Comparison of ENCODE assay signal across 20 cellular contexts in genomic region chr11:106286881-106287504, GRCh38.
DNase-seq lines count a peak whose midpoint lies in the region; ATAC-seq, FAIRE-seq and TF ChIP-seq lines count a peak whose summit lies in the region.
"Had no signal": no experiment of that assay in that cellular context is flagged by ENCODE, and none has a peak within 500 bp of the region (broad histone marks: within the 10 kb centered on the region; RNA-seq: fewer than 3 reads in every experiment).

No MANE protein-coding gene starts in this region.

- H3K4me1 ChIP-seq in DND-41 (ENCODE audit: insufficient read depth, low read length) (no peaks in the 10 kb centered on the region), endodermal cell (ENCODE audit: control insufficient read depth, insufficient read depth, low read length) (peaks cover 5% of the 10 kb centered on the region), kidney (ENCODE audit: control insufficient read depth in 1 of 2, insufficient read depth in 1 of 2, low read depth in 1 of 2, low read length in 2 of 2) (no peaks in the 10 kb centered on the region)
- H3K4me1 ChIP-seq: A549 had no signal

- H3K4me3 Mint-ChIP-seq in endodermal cell (no peak overlapping the region), nephron progenitor cell (no peak overlapping the region)
- H3K4me3 Mint-ChIP-seq: CD14-positive monocyte, HFFc6 had no signal

- H3K27ac Mint-ChIP-seq in endodermal cell: no peak overlapping the region
- peak overlapping the region; percentile 59 for H3K27ac Mint-ChIP-seq in nephron progenitor cell
- H3K27ac Mint-ChIP-seq: CD14-positive monocyte, HFFc6 had no signal

- H3K4me3 ChIP-seq in DND-41 (ENCODE audit: low read depth in 1 of 2, low read length in 2 of 2): no peak overlapping the region
- H3K4me3 ChIP-seq in endodermal cell (ENCODE audit: low read length): no peak overlapping the region
- no peak overlapping the region for H3K4me3 ChIP-seq in kidney (ENCODE audit: low read length in 2 of 2)
- H3K4me3 ChIP-seq: A549, MG63, SK-N-MC had no signal

- no peaks in the 10 kb centered on the region for H3K9me3 Mint-ChIP-seq in endodermal cell
- no peaks in the 10 kb centered on the region for H3K9me3 Mint-ChIP-seq in nephron progenitor cell
- H3K9me3 Mint-ChIP-seq: HFFc6 had no signal

- H3K36me3 ChIP-seq in DND-41 (ENCODE audit: insufficient read depth, low read length) (no peaks in the 10 kb centered on the region), endodermal cell (ENCODE audit: control insufficient read depth, insufficient read depth, low read length) (no peaks in the 10 kb centered on the region), kidney (ENCODE audit: control insufficient read depth in 1 of 2, insufficient read depth in 2 of 2, low read length in 2 of 2) (no peaks in the 10 kb centered on the region)
- H3K36me3 ChIP-seq: MG63 had no signal

- no peak for ATAC-seq in DND-41 (ENCODE audit: insufficient read depth, low read depth)
- no peak for ATAC-seq in stimulated activated naive CD8-positive, alpha-beta T cell treated with anti-CD3 and anti-CD28 coated beads, Interleukin-15, Interleukin-2, amounts not matched to agents 100 U/mL and 50 U/mL, for 24 hours
- ATAC-seq: A549, PC-3 had no signal

- no peaks in the 10 kb centered on the region for H3K36me3 Mint-ChIP-seq in endodermal cell (ENCODE audit: low read depth)
- H3K36me3 Mint-ChIP-seq in nephron progenitor cell (ENCODE audit: low read depth): no peaks in the 10 kb centered on the region
- H3K36me3 Mint-ChIP-seq: CD14-positive monocyte had no signal

- no peaks in the 10 kb centered on the region for H4K20me1 ChIP-seq in DND-41 (ENCODE audit: insufficient read depth, low read length)

- 61 to 77% methylated on average over 2 to 3 of the region's 3 CpGs for WGBS in endodermal cell (ENCODE audit: insufficient coverage in 1 of 2, insufficient read length in 1 of 2), 2 experiments

- FAIRE-seq in kidney (lab: Jason Lieb, UNC): no peak
- FAIRE-seq: A549, G401.6 had no signal

- H3K27me3 ChIP-seq in DND-41 (ENCODE audit: insufficient read depth, low read length, poor library complexity): no peaks in the 10 kb centered on the region
- peaks cover 7% of the 10 kb centered on the region for H3K27me3 ChIP-seq in endodermal cell (ENCODE audit: control insufficient read depth, insufficient read depth, low read length, poor library complexity, severe bottlenecking)
- H3K27me3 ChIP-seq: MG63 had no signal

- 0 out of 2 replicates have a peak overlapping the region, but pooled peaks have one; percentile 3 for H2AFZ ChIP-seq in DND-41 (ENCODE audit: low read depth, low read length)

- H3K9me3 ChIP-seq in DND-41 (ENCODE audit: insufficient read depth, low read length, severe bottlenecking) (peaks cover 2% of the 10 kb centered on the region), endodermal cell (ENCODE audit: control insufficient read depth, low read length) (no peaks in the 10 kb centered on the region), kidney (ENCODE audit: control insufficient read depth in 1 of 2, low read length in 2 of 2) (no peaks in the 10 kb centered on the region)
- H3K9me3 ChIP-seq: A549, MG63 had no signal

- no peak for DNase-seq in DND-41
- DNase-seq in NCI-H82 (lab: John Stamatoyannopoulos, UW): peak; percentile 96
- peak; percentile 73 for DNase-seq in endodermal cell
- no peak for DNase-seq in nephron progenitor cell
- DNase-seq in NCI-H2107 (lab: John Stamatoyannopoulos, UW): no peak
- no peak for DNase-seq in GF-D8 (lab: John Stamatoyannopoulos, UW)
- no peak for DNase-seq in stimulated activated naive CD8-positive, alpha-beta T cell treated with anti-CD3 and anti-CD28 coated beads, Interleukin-15, Interleukin-2, amounts not matched to agents 100 U/mL and 50 U/mL, for 24 hours
- no peak for DNase-seq in kidney
- DNase-seq: COR-L47, HFFc6, MG63, NCI-H1105, NCI-H187 treated with DMSO at 0.1 percent for 48 hours, NCI-H526, PC-3 had no signal

- no peak for TF ChIP-seq CTCF in DND-41 (IDR thresholded peaks at IDR 0.05; ENCODE audit: borderline replicate concordance, extremely low read depth, low read length, poor library complexity, severe bottlenecking)
- TF ChIP-seq CTCF in endodermal cell (conservative IDR thresholded peaks at IDR 0.05): no peak
- no peak for TF ChIP-seq CTCF in nephron progenitor cell (IDR thresholded peaks at IDR 0.05)
- no peak for TF ChIP-seq CTCF in kidney (IDR thresholded peaks at IDR 0.05; ENCODE audit: borderline replicate concordance, extremely low read depth, insufficient read depth)

- H3K4me1 Mint-ChIP-seq in endodermal cell (peaks cover 24% of the 10 kb centered on the region), nephron progenitor cell (peaks cover 27% of the 10 kb centered on the region)
- H3K4me1 Mint-ChIP-seq: CD14-positive monocyte had no signal

- no peak overlapping the region for H3K27ac ChIP-seq in DND-41 (ENCODE audit: low read length)
- H3K27ac ChIP-seq in endodermal cell (ENCODE audit: low read depth, low read length): no peak overlapping the region
- no peak overlapping the region for H3K27ac ChIP-seq in kidney (ENCODE audit: low read depth in 2 of 2, low read length in 2 of 2)
- H3K27ac ChIP-seq: A549, KMS-11, SK-N-MC had no signal

- no peak overlapping the region for H3K9ac ChIP-seq in DND-41 (ENCODE audit: low read depth, low read length)
- H3K9ac ChIP-seq in endodermal cell (ENCODE audit: extremely low read depth, low read length, poor library complexity, severe bottlenecking): no peak overlapping the region
- no peak overlapping the region for H3K9ac ChIP-seq in kidney (ENCODE audit: low read length in 2 of 2)
- H3K9ac ChIP-seq: KMS-11 had no signal

- no peak overlapping the region for H3K4me2 ChIP-seq in DND-41 (ENCODE audit: insufficient read depth, low read length)
- H3K4me2 ChIP-seq: A549, KMS-11 had no signal

- H3K27me3 Mint-ChIP-seq in endodermal cell (ENCODE audit: insufficient read depth) (peaks cover 3% of the 10 kb centered on the region), nephron progenitor cell (ENCODE audit: low read depth, poor library complexity) (no peaks in the 10 kb centered on the region)

- intact Hi-C loops in kidney (cut with DNase I): no loop called here

- no peaks in the 10 kb centered on the region for H3K79me2 ChIP-seq in DND-41 (ENCODE audit: insufficient read depth, low read length)

Comparison
In these comparisons a context has a peak if more than half of its experiments do, and no peak if none do; other contexts are left out.
1. DNase-seq: peak in NCI-H82 (single experiment) and endodermal cell (single experiment); none in DND-41 (single experiment), nephron progenitor cell (single experiment), NCI-H2107 (single experiment), GF-D8 (single experiment), stimulated activated naive CD8-positive, alpha-beta T cell treated with anti-CD3 and anti-CD28 coated beads, Interleukin-15, Interleukin-2, amounts not matched to agents 100 U/mL and 50 U/mL, for 24 hours (single experiment) and kidney (single experiment).